In the genomic region with DNA sequence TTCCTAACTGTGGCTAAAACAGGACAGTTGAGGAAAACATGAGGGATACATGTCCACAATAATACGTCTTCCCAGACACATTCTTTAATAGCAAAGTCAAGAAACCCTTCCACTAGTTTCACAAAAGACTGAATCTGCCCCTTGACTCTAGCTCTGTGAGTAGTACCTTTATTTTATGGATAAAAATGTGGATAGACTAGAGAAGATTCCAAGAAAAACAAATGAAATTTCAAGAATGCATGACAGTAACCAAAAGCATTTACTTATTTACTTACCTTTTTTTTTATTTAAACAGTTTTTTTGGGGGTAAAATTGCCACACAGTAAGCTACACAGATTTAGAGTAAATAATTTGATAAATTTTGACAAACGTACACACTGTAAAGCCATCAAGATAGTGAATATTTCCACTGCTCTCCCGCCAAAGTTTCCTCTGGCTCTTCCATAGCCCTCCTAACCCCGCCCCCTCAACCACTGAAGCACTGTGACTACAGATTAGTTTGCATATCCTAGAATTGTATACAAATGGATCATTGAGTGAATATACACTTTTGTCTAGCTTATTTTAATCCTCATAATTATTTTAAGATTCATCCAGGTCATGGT, we compare ENCODE assay signal across 18 cellular contexts.
"Had no signal": no experiment of that assay in that cellular context is flagged by ENCODE, and none has a peak within 500 bp of the region (broad histone marks: within the 10 kb centered on the region; RNA-seq: fewer than 3 reads in every experiment).

No MANE protein-coding gene starts in this region.

- H3K36me3 Mint-ChIP-seq: stimulated activated effector memory CD8-positive, alpha-beta T cell treated with anti-CD3 and anti-CD28 coated beads, Interleukin-12 subunit alpha, Interleukin-12 subunit beta, amount 100 ng/mL, for 72 hours; T-cell had no signal

- H3K4me2 ChIP-seq: smooth muscle cell had no signal

- H3K9me3 Mint-ChIP-seq: activated CD8-positive, alpha-beta T cell treated with anti-CD3 and anti-CD28 coated beads for 36 hours; activated T-cell treated with anti-CD3 and anti-CD28 coated beads, Interleukin-2, amount 50 U/mL, for 72 hours; dendritic cell treated with granulocyte-macrophage colony-stimulating factor and Interleukin-4, amounts not matched to agents 40 ng/mL and 50 ng/mL, for 4 days; effector memory CD8-positive, alpha-beta T cell; stimulated activated effector memory CD8-positive, alpha-beta T cell treated with anti-CD3 and anti-CD28 coated beads, Interleukin-12 subunit alpha, Interleukin-12 subunit beta, amount 100 ng/mL, for 72 hours had no signal

- H3K27ac ChIP-seq: ascending aorta, epithelial cell of prostate, transverse colon, VCaP had no signal

- DNase-seq: activated CD4-positive, alpha-beta T cell treated with anti-CD3 and anti-CD28 coated beads for 4 hours; activated CD8-positive, alpha-beta memory T cell treated with anti-CD3 and anti-CD28 coated beads, Interleukin-2, amount 50 U/mL, for 4 hours; activated CD8-positive, alpha-beta T cell treated with anti-CD3 and anti-CD28 coated beads for 36 hours; activated T-cell treated with anti-CD3 and anti-CD28 coated beads, Interleukin-2, amount 50 U/mL, for 72 hours; caudate nucleus; effector memory CD8-positive, alpha-beta T cell; hippocampal formation; kidney glomerular epithelial cell; right cardiac atrium; T-cell; transverse colon had no signal

- ATAC-seq: activated CD8-positive, alpha-beta T cell treated with anti-CD3 and anti-CD28 coated beads for 36 hours; activated T-cell treated with anti-CD3 and anti-CD28 coated beads, Interleukin-2, amount 50 U/mL, for 72 hours; effector memory CD8-positive, alpha-beta T cell; right cardiac atrium; stimulated activated effector memory CD8-positive, alpha-beta T cell treated with anti-CD3 and anti-CD28 coated beads, Interleukin-12 subunit alpha, Interleukin-12 subunit beta, amount 100 ng/mL, for 72 hours; T-cell had no signal

- H3K4me3 Mint-ChIP-seq: activated CD8-positive, alpha-beta T cell treated with anti-CD3 and anti-CD28 coated beads for 36 hours; activated T-cell treated with anti-CD3 and anti-CD28 coated beads, Interleukin-2, amount 50 U/mL, for 72 hours; dendritic cell treated with granulocyte-macrophage colony-stimulating factor and Interleukin-4, amounts not matched to agents 40 ng/mL and 50 ng/mL, for 4 days; effector memory CD8-positive, alpha-beta T cell; stimulated activated effector memory CD8-positive, alpha-beta T cell treated with anti-CD3 and anti-CD28 coated beads, Interleukin-12 subunit alpha, Interleukin-12 subunit beta, amount 100 ng/mL, for 72 hours; T-cell had no signal

- H3K9me3 ChIP-seq: ascending aorta, transverse colon had no signal

- H3K36me3 ChIP-seq: ascending aorta, transverse colon had no signal

- H3K27me3 Mint-ChIP-seq: progenitor cell of endocrine pancreas had no signal

- H3K27ac Mint-ChIP-seq: activated CD8-positive, alpha-beta T cell treated with anti-CD3 and anti-CD28 coated beads for 36 hours; activated T-cell treated with anti-CD3 and anti-CD28 coated beads, Interleukin-2, amount 50 U/mL, for 72 hours; dendritic cell treated with granulocyte-macrophage colony-stimulating factor and Interleukin-4, amounts not matched to agents 40 ng/mL and 50 ng/mL, for 4 days; effector memory CD8-positive, alpha-beta T cell; stimulated activated effector memory CD8-positive, alpha-beta T cell treated with anti-CD3 and anti-CD28 coated beads, Interleukin-12 subunit alpha, Interleukin-12 subunit beta, amount 100 ng/mL, for 72 hours; T-cell had no signal

- H3K4me1 ChIP-seq: ascending aorta, transverse colon had no signal

- H3K27me3 ChIP-seq: ascending aorta, transverse colon had no signal

- H3K4me3 ChIP-seq: ascending aorta, smooth muscle cell, transverse colon had no signal

- H3K4me1 Mint-ChIP-seq: stimulated activated effector memory CD8-positive, alpha-beta T cell treated with anti-CD3 and anti-CD28 coated beads, Interleukin-12 subunit alpha, Interleukin-12 subunit beta, amount 100 ng/mL, for 72 hours; T-cell had no signal
